ENCODE assay signal across 8 cellular contexts in genomic region chr15:40108855-40109735, GRCh38. TPM values are rescaled to one million over a fixed set of nuclear protein-coding genes. Genes with fewer than 3 reads are reported as not detected.
A peak's percentile ranks its signal among the peaks of the same experiment; 100 is the strongest.
DNase-seq lines count a peak whose midpoint lies in the region; ATAC-seq, FAIRE-seq and TF ChIP-seq lines count a peak whose summit lies in the region.

Gene BMF, minus strand, starts transcription at chr15:40108879. Its CDS starts 2,793 bp downstream, at chr15:40106086.

- H3K36me3 ChIP-seq in OCI-LY3 (replicated peaks; ENCODE audit: low read depth, low read length): peaks cover 12% of the 10 kb centered on the region

- TF ChIP-seq CTCF in D721Med (IDR thresholded peaks at IDR 0.05; ENCODE audit: insufficient read depth, missing control alignments) (peak; percentile 34), OCI-LY3 (IDR thresholded peaks at IDR 0.05; ENCODE audit: low read depth, low read length) (peak; percentile 28), epithelial cell of proximal tubule (conservative IDR thresholded peaks at IDR 0.05; ENCODE audit: low read depth, low read length) (peak; percentile 44)

- H3K27ac ChIP-seq in OCI-LY3 (ENCODE audit: low read length): peak within 1 kb of the TSS; percentile 99

- no peaks in the 10 kb centered on the region for H3K9me3 ChIP-seq in OCI-LY3 (ENCODE audit: insufficient read depth, low read length)

- DNase-seq in D721Med (ENCODE audit: insufficient read length, low spot score) (peak; percentile 98), HuH-7.5 (ENCODE audit: low spot score) (peak; percentile 93), activated T-cell treated with anti-CD3 and anti-CD28 coated beads for 1 hour (ENCODE audit: low read depth) (peak; percentile 97), epithelial cell of proximal tubule (ENCODE audit: low read depth) (peak; percentile 78), mucosa of gallbladder (ENCODE audit: low spot score) (peak; percentile 100)
- peak; percentile 98 for DNase-seq in stimulated activated CD8-positive, alpha-beta memory T cell treated with anti-CD3 and anti-CD28 coated beads, Interleukin-4, amount 100 ng/mL, for 24 hours (ENCODE audit: low read depth)

- peak within 1 kb of the TSS; percentile 86 for H3K4me3 ChIP-seq in OCI-LY3 (ENCODE audit: low read length)
- H3K4me3 ChIP-seq in epithelial cell of proximal tubule (ENCODE audit: low read depth, low read length): peak within 1 kb of the TSS; percentile 61

- H3K27me3 ChIP-seq in OCI-LY3 (ENCODE audit: low read depth, low read length): no peaks in the 10 kb centered on the region

- H3K79me2 ChIP-seq in OCI-LY3 (ENCODE audit: low read length): peaks cover 37% of the 10 kb centered on the region

- FAIRE-seq in D721Med (lab: Jason Lieb, UNC): no peak

- H3K4me1 ChIP-seq in OCI-LY3 (ENCODE audit: low read length): peaks cover 55% of the 10 kb centered on the region

- H3K9ac ChIP-seq in OCI-LY3 (ENCODE audit: low read length): peak within 1 kb of the TSS; percentile 98

- H3K4me2 ChIP-seq in OCI-LY3 (ENCODE audit: low read length): peak within 1 kb of the TSS; percentile 98

- peak within 1 kb of the TSS; percentile 80 for H2AFZ ChIP-seq in OCI-LY3 (ENCODE audit: low read depth, low read length)

- ATAC-seq in GM21526 (IDR thresholded peaks at IDR 0.05; ENCODE audit: low FRiP score, unreplicated experiment): peak; percentile 56

- H4K20me1 ChIP-seq in OCI-LY3 (ENCODE audit: insufficient read depth, low read length): no peaks in the 10 kb centered on the region

RNA-seq across cellular contexts. Expression of gene BMF, which starts in this region (rescaled TPM):
- total RNA-seq in epithelial cell of proximal tubule: 4.6 and 33.1 TPM in 2 replicates
- 36.2 TPM for total RNA-seq in mucosa of gallbladder

Comparison
In these comparisons a context has a peak if more than half of its experiments do, and no peak if none do; other contexts are left out.
1. Peak in every context shown above with its lines: DNase-seq, ATAC-seq, H3K4me3 ChIP-seq and H3K27ac ChIP-seq.